ENCODE assay signal across 1 cellular context in the genomic region with DNA sequence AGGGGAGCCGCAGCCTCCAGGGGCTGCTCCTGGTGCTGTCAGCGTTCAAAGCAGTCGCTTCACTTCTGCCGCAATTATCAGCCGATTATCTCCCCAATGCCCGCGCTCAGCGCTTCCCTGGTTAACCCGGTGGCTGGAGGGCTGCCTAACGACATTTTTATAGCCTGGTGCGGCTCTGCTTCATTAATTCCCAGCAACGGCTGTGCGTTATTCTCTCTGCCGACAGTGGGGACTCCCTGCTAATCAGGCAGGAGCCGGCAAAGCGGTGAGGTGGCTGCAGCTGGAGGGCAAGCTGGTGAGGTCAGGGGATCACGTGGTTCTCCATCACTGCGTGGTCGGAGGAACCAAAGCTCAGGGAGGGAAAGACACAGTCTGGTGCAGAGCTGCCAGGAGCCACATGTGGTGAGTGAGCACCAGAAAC.
TF ChIP-seq lines count a peak whose summit lies in the region.

No MANE protein-coding gene starts in this region.

TF ChIP-seq in HepG2, 621 proteins besides CTCF, POLR2A, EP300 and RAD21 (continued from another document):
- TF ChIP-seq ZNF343 (CRISPR knock-in tag; IDR thresholded peaks at IDR 0.05) (no peak), GATA4 (IDR thresholded peaks at IDR 0.05; ENCODE audit: borderline replicate concordance, low read depth) (no peak), MTF1 (CRISPR knock-in tag; IDR thresholded peaks at IDR 0.05) (no peak)
